20 cellular contexts compared by ENCODE assay signal in the genomic region with DNA sequence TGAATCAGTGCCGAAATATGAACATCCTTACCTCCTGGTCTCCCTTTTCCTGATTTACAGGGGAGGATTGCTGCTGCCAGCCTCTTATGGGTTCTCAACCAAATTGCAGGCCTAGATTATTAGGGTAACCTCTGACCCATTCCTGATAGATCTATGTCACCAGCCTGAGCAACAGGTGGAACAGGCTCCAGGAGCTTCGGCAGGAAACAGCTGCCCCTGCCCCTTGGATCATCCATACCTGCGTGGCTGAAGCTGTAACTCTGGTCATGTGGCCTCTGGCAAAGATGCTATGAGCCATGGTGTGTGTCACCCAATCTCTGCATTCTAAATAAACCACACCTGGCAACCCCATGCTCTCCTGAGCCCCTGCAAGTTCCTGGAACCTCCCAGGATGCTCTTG.
"Had no signal": no experiment of that assay in that cellular context is flagged by ENCODE, and none has a peak within 500 bp of the region (broad histone marks: within the 10 kb centered on the region; RNA-seq: fewer than 3 reads in every experiment).

No MANE protein-coding gene starts in this region.

- H3K9ac ChIP-seq: parathyroid adenoma had no signal

- H3K36me3 ChIP-seq: colonic mucosa, gastroesophageal sphincter, right lobe of liver, stomach, upper lobe of left lung, uterus had no signal

- H3K27ac ChIP-seq: colonic mucosa, gastroesophageal sphincter, parathyroid adenoma, psoas muscle, right lobe of liver, stomach, upper lobe of left lung, uterus had no signal

- H3K27me3 ChIP-seq: colonic mucosa, right lobe of liver, stomach, upper lobe of left lung, uterus had no signal

- H3K4me3 ChIP-seq: colonic mucosa, gastroesophageal sphincter, lung, psoas muscle, right lobe of liver, stomach, upper lobe of left lung, uterus had no signal

- H3K9me3 ChIP-seq: colonic mucosa, gastroesophageal sphincter, psoas muscle, right lobe of liver, stomach, upper lobe of left lung, uterus had no signal

- H2AFZ ChIP-seq: parathyroid adenoma had no signal

- H3K79me2 ChIP-seq: parathyroid adenoma had no signal

- H3K4me1 ChIP-seq: psoas muscle, uterus had no signal

- ATAC-seq: gastroesophageal sphincter, left cardiac atrium, left ventricle myocardium superior, psoas muscle, right lobe of liver had no signal

- DNase-seq: colonic mucosa; dermis blood vessel endothelial cell; glutamatergic neuron; left cardiac atrium; left ventricle myocardium superior; mesenchymal stem cell; naive B cell; occipital lobe; psoas muscle; retina; stimulated activated CD4-positive, alpha-beta T cell treated with anti-CD3 and anti-CD28 coated beads, Interleukin-4, amount 100 ng/mL, for 1 hour; stimulated activated naive CD4-positive, alpha-beta T cell; stomach; substantia nigra; upper lobe of left lung; uterus had no signal
